2 cellular contexts compared by ENCODE assay signal in the genomic region with DNA sequence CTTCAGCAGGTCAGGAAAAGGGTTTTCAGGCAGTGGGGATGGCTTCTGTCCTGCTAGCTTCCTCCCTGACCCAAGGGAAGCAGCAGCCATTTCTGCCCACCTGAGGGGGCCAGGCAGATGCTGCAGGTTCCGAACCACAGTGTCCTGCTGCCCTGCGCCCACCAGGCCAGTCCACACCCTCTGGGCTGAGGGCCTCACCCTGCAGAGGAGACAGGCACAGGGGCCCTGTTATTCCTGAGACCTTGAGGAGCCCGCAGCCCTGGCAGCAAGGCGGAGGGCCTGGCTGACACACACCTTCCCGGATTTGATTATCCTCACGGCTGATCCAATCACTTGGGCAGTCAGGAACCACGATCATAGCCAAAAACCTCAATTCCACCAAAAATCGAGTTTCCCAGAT.
TF ChIP-seq lines count a peak whose summit lies in the region.

No MANE protein-coding gene starts in this region.

TF ChIP-seq in HepG2, 621 proteins besides CTCF, POLR2A, EP300 and RAD21 (continued from another document):
- TF ChIP-seq HBP1 (CRISPR knock-in tag; IDR thresholded peaks at IDR 0.05; ENCODE audit: low read depth) (no peak), ZFX (CRISPR knock-in tag; IDR thresholded peaks at IDR 0.05; ENCODE audit: low read depth) (no peak), MAF1 (CRISPR knock-in tag; IDR thresholded peaks at IDR 0.05; ENCODE audit: borderline replicate concordance) (no peak), ZFP82 (CRISPR knock-in tag; IDR thresholded peaks at IDR 0.05; ENCODE audit: borderline replicate concordance) (no peak), ZNF432 (CRISPR knock-in tag; IDR thresholded peaks at IDR 0.05; ENCODE audit: borderline replicate concordance) (no peak), SUZ12 (IDR thresholded peaks at IDR 0.05; ENCODE audit: low read depth, low read length) (no peak), CEBPG (CRISPR knock-in tag; IDR thresholded peaks at IDR 0.05) (no peak), ATF7-NPFF (CRISPR knock-in tag; IDR thresholded peaks at IDR 0.05; ENCODE audit: low read depth) (no peak), ZNF740 (CRISPR knock-in tag; IDR thresholded peaks at IDR 0.05) (no peak), NFATC3 (CRISPR knock-in tag; IDR thresholded peaks at IDR 0.05) (no peak), PCBP1 (IDR thresholded peaks at IDR 0.05; ENCODE audit: borderline replicate concordance, low read depth, low read length) (no peak), ZZZ3 (CRISPR knock-in tag; IDR thresholded peaks at IDR 0.05; ENCODE audit: borderline replicate concordance) (no peak), JUN (CRISPR knock-in tag; IDR thresholded peaks at IDR 0.05) (no peak), ZBTB4 (CRISPR knock-in tag; IDR thresholded peaks at IDR 0.05; ENCODE audit: borderline replicate concordance) (no peak)
- TF ChIP-seq, protein P1, sequence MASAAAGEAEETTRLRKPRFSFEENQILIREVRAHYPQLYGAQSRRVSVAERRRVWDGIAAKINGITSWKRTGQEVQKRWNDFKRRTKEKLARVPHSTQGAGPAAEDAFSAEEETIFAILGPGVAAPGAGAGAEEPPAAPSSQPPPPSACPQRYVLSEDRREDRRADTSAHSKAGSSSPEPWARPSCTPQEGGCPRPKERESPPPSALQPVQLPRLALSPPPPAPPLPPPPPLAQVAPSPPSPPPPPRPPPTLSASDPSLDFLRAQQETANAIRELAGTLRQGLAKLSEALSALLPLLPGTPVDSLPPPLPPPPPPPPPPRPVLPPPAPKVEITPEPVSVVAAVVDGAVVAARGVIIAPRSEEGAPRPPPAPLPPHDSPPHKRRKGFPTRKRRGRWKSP (CRISPR knock-in tag; IDR thresholded peaks at IDR 0.05) = no peak

TF ChIP-seq in H1, 55 proteins besides CTCF, POLR2A, EP300 and RAD21 (continued from another document):
- TF ChIP-seq TBP (IDR thresholded peaks at IDR 0.05; ENCODE audit: low read depth, low read length) (no peak), SP4 (IDR thresholded peaks at IDR 0.05; ENCODE audit: low read length) (no peak), CTBP2 (IDR thresholded peaks at IDR 0.05; ENCODE audit: borderline replicate concordance, insufficient read depth, insufficient read length, low read length) (no peak), RNF2 (IDR thresholded peaks at IDR 0.05; ENCODE audit: borderline replicate concordance, low read depth, low read length, missing control alignments, poor library complexity, severe bottlenecking) (no peak), ASH2L (IDR thresholded peaks at IDR 0.05; ENCODE audit: low read length) (no peak), CHD7 (IDR thresholded peaks at IDR 0.05; ENCODE audit: insufficient replicate concordance, low read length) (no peak), POLR2AphosphoS5 (IDR thresholded peaks at IDR 0.05; ENCODE audit: low read depth, low read length) (no peak), TAF1 (IDR thresholded peaks at IDR 0.05; ENCODE audit: low read depth, low read length) (no peak), RBBP5 (IDR thresholded peaks at IDR 0.05; ENCODE audit: borderline replicate concordance, low read depth, low read length) (no peak), BACH1 (IDR thresholded peaks at IDR 0.05; ENCODE audit: low read length) (no peak), SP1 (IDR thresholded peaks at IDR 0.05; ENCODE audit: low read depth, low read length) (no peak), GTF2F1 (IDR thresholded peaks at IDR 0.05; ENCODE audit: borderline replicate concordance, low read depth, low read length) (no peak)
